Comparison of ENCODE assay signal across 20 cellular contexts in genomic region chr7:139958599-139959380, GRCh38.
DNase-seq lines count a peak whose midpoint lies in the region; FAIRE-seq and TF ChIP-seq lines count a peak whose summit lies in the region.
"Had no signal": no experiment of that assay in that cellular context is flagged by ENCODE, and none has a peak within 500 bp of the region (broad histone marks: within the 10 kb centered on the region; RNA-seq: fewer than 3 reads in every experiment).

No MANE protein-coding gene starts in this region.

- TF ChIP-seq CTCF in chondrocyte (IDR thresholded peaks at IDR 0.05) (no peak), hepatocyte (IDR thresholded peaks at IDR 0.05; ENCODE audit: poor library complexity) (no peak), spleen (IDR thresholded peaks at IDR 0.05 in 8 of 11, conservative IDR thresholded peaks at IDR 0.05 in 3 of 11) (no peak), osteoblast (IDR thresholded peaks at IDR 0.05; ENCODE audit: extremely low read depth, low read depth, low read length) (no peak), D721Med (IDR thresholded peaks at IDR 0.05; ENCODE audit: insufficient read depth, missing control alignments) (no peak)

- no peak for FAIRE-seq in D721Med (lab: Jason Lieb, UNC)

- H4K20me1 ChIP-seq in hepatocyte (ENCODE audit: insufficient read depth, poor library complexity, severe bottlenecking) (no peaks in the 10 kb centered on the region), osteoblast (ENCODE audit: insufficient read depth, low read length) (no peaks in the 10 kb centered on the region)

- H2AFZ ChIP-seq in hepatocyte (peak overlapping the region; percentile 26), osteoblast (ENCODE audit: low read length) (no peak overlapping the region)
- H2AFZ ChIP-seq: PC-9 had no signal

- H3K36me3 ChIP-seq in hepatocyte (replicated peaks; ENCODE audit: insufficient read depth, low read depth) (no peaks in the 10 kb centered on the region), spleen (peaks cover 0 to 98% (median 11%) of the 10 kb centered on the region in 6 donors), osteoblast (ENCODE audit: insufficient read depth, low read length) (no peaks in the 10 kb centered on the region)

- H3K79me2 ChIP-seq in hepatocyte (no peaks in the 10 kb centered on the region), osteoblast (ENCODE audit: insufficient read depth, low read length) (no peaks in the 10 kb centered on the region)

- in situ Hi-C loops in ACHN (cut with HindIII; ENCODE audit: low pct_ligation_motif_present, low pct_unique_long_range_greater_than_20kb, low sequenced_read_pairs) = no loop called here

- H3K27me3 ChIP-seq in hepatocyte (no peaks in the 10 kb centered on the region), spleen (replicated peaks in 1 of 7) (no peaks in the 10 kb centered on the region), osteoblast (ENCODE audit: insufficient read depth, low read length) (no peaks in the 10 kb centered on the region)

- H3K4me3 ChIP-seq in hepatocyte (no peak overlapping the region), skeletal muscle cell (ENCODE audit: low read depth, low read length) (no peak overlapping the region), spleen (no peak overlapping the region), osteoblast (ENCODE audit: insufficient read depth, low read length) (no peak overlapping the region)
- H3K4me3 ChIP-seq: PC-9 had no signal

- H3K27ac Mint-ChIP-seq in chondrocyte (ENCODE audit: unreplicated experiment) = peak overlapping the region; percentile 24

- H3K9me3 ChIP-seq in hepatocyte (ENCODE audit: low read depth) = no peaks in the 10 kb centered on the region
- no peaks in the 10 kb centered on the region for H3K9me3 ChIP-seq in spleen
- no peaks in the 10 kb centered on the region for H3K9me3 ChIP-seq in osteoblast (ENCODE audit: low read depth, low read length)

- peak; percentile 12 for DNase-seq in LHCN-M2 (ENCODE audit: low read depth)
- DNase-seq in chondrocyte (ENCODE audit: low spot score) = peak; percentile 55
- no peak for DNase-seq in hepatocyte (ENCODE audit: low spot score)
- DNase-seq in skeletal muscle cell (ENCODE audit: low read depth) = peak; percentile 16
- no peak for DNase-seq in ACHN
- no peak for DNase-seq in spleen
- DNase-seq in osteoblast (ENCODE audit: insufficient read length, low spot score, missing footprints) = no peak
- DNase-seq in D721Med (ENCODE audit: insufficient read length, low spot score) = no peak
- DNase-seq: COR-L47, GF-D8, KBM-7, MV-4-11, NCI-H1417, NCI-H187, NCI-H2107, NCI-H510A, NCI-H748 treated with DMSO at 0.1 percent for 48 hours, PC-9, SIG-M5 had no signal

- TF ChIP-seq POLR2A in spleen (IDR thresholded peaks at IDR 0.05) = no peak

- H3K36me3 Mint-ChIP-seq in chondrocyte (ENCODE audit: low read depth) = no peaks in the 10 kb centered on the region

- H3K4me2 ChIP-seq in hepatocyte (peak overlapping the region; percentile 39), osteoblast (ENCODE audit: insufficient read depth, low read length) (no peak overlapping the region)
- H3K4me2 ChIP-seq: PC-9 had no signal

- peaks cover 8% of the 10 kb centered on the region for H3K27me3 Mint-ChIP-seq in chondrocyte (ENCODE audit: low read depth)

- no peaks in the 10 kb centered on the region for H3K9me2 ChIP-seq in hepatocyte (replicated peaks; ENCODE audit: insufficient read depth)

- intact Hi-C loops in spleen (cut with DNase I; ENCODE audit: low total_unique reads) = no loop called here

- peaks cover 27% of the 10 kb centered on the region for H3K4me1 ChIP-seq in hepatocyte (ENCODE audit: insufficient read depth)
- H3K4me1 ChIP-seq in spleen = no peaks in the 10 kb centered on the region
- no peaks in the 10 kb centered on the region for H3K4me1 ChIP-seq in osteoblast (ENCODE audit: insufficient read depth, low read length)

- H3K27ac ChIP-seq in hepatocyte = peak overlapping the region; percentile 58
- H3K27ac ChIP-seq in spleen = no peak overlapping the region
- H3K27ac ChIP-seq in osteoblast (ENCODE audit: low read depth, low read length) = no peak overlapping the region
- H3K27ac ChIP-seq: PC-9, RWPE1 had no signal

- no peak overlapping the region for H3K4me3 Mint-ChIP-seq in chondrocyte (ENCODE audit: unreplicated experiment)

- WGBS in hepatocyte (ENCODE audit: low lambda C conversion rate, missing lambda C conversion rate) = 75% methylated on average over 16 of the region's 16 CpGs
- WGBS in spleen, 5 donors = 85 to 88% (median 86%) methylated on average over 16 of the region's 16 CpGs

- no peaks in the 10 kb centered on the region for H3K9me3 Mint-ChIP-seq in chondrocyte (ENCODE audit: low read depth)

- H3K4me1 Mint-ChIP-seq in chondrocyte (ENCODE audit: low read depth) = peaks cover 22% of the 10 kb centered on the region

Comparison
In these comparisons a context has a peak if more than half of its experiments do, and no peak if none do; other contexts are left out.
1. DNase-seq: peak in LHCN-M2 (single experiment), chondrocyte (single experiment) and skeletal muscle cell (single experiment); none in hepatocyte (single experiment), ACHN (single experiment), spleen (single experiment), osteoblast (single experiment) and D721Med (single experiment).